In the genomic region with DNA sequence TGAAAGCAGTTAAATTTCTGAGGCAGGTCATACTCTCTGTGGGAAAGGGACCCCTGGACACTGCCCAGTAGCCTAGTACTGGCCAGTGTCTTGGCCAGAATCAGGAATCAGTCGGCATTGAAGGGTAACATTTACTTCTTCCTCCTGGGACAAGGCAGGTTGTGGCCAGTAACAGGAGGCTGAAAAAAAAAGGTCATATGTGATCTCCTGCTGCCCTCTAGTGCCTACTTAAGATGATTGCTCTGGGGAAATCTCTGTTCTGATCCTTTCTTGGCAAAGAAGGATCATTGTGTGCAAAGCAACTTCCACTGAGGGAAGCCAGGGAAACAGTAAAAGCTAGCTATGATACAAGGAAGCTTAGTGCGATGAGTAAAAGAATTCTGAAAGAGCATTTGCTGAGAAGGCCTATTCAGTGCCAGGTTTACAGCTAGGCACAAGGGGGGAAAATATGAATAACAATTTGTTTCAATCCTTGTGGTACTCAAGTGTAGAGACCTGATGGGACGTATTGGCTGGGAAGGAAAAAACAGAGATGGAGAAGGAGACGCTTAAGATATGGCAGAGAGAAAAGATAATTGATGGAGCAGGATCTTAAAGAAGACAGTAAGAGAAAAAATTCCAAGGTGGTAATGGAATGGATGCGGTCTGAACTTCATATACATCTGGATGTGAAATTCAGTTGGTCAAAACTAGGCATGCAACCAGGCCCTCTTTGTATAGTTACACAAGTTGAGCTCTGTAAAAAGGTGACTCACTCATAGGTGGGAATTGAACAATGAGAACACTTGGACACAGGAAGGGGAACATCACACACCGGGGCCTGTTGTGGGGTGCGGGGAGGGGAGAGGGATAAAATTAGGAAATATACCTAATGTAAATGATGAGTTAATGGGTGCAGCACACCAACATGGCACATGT, we compare ENCODE assay signal across 9 cellular contexts. TPM values are rescaled to one million over a fixed set of nuclear protein-coding genes. Genes with fewer than 3 reads are reported as not detected.
DNase-seq lines count a peak whose midpoint lies in the region; ATAC-seq and TF ChIP-seq lines count a peak whose summit lies in the region.
"Had no signal": no experiment of that assay in that cellular context is flagged by ENCODE, and none has a peak within 500 bp of the region (broad histone marks: within the 10 kb centered on the region; RNA-seq: fewer than 3 reads in every experiment).

No MANE protein-coding gene starts in this region.

- peak; percentile 74 for TF ChIP-seq CTCF in astrocyte of the cerebellum (IDR thresholded peaks at IDR 0.05; ENCODE audit: low read depth, low read length, missing control alignments)

- ATAC-seq in GM19324 (IDR thresholded peaks at IDR 0.05; ENCODE audit: low FRiP score, unreplicated experiment) (peak; percentile 77), HG03442 (IDR thresholded peaks at IDR 0.05; ENCODE audit: unreplicated experiment) (peak; percentile 93)

- DNase-seq in DMS153 treated with DMSO at 0.1 percent for 48 hours (lab: John Stamatoyannopoulos, UW; ENCODE audit: unreplicated experiment) (peak; percentile 53), NCI-H460 (ENCODE audit: extremely low read depth, low read depth) (peak; percentile 65), astrocyte of the cerebellum (ENCODE audit: low read depth) (peak; percentile 74), hepatic stellate cell (ENCODE audit: low spot score) (peak; percentile 49), skeletal muscle cell (ENCODE audit: low read depth) (peak; percentile 70)
- no peak for DNase-seq in activated CD4-positive, CD25-positive, alpha-beta regulatory T cell treated with anti-CD3 and anti-CD28 coated beads, Interleukin-2, amount 50 U/mL, for 72 hours
- DNase-seq: activated T-cell treated with anti-CD3 and anti-CD28 coated beads, Interleukin-2, amount 50 U/mL, for 4 hours had no signal

- in situ Hi-C loops in astrocyte of the cerebellum (cut with HindIII; ENCODE audit: low sequenced_read_pairs) = loop anchor here (25.0 kb wide), 1 partner anchor 1074 kb away; no protein-coding TSS in a partner anchor

- no peak overlapping the region for H3K4me3 ChIP-seq in astrocyte of the cerebellum (ENCODE audit: low read depth, low read length)
- H3K4me3 ChIP-seq in skeletal muscle cell (ENCODE audit: low read depth, low read length) = no peak overlapping the region

RNA-seq across cellular contexts. Expression of a gene that starts 25.8 kb away (rescaled TPM):
- 15.0 and 16.2 TPM in 2 replicates for total RNA-seq in NCI-H460 (2014; rRNA removed; shearing (Covaris generic))
- 9.3 and 11.1 TPM in 2 replicates for polyA plus RNA-seq in NCI-H460 (2014; cell fraction: nucleus; rRNA removed)
